Comparison of ENCODE assay signal across 19 cellular contexts in genomic region chr2:218555527-218555926, GRCh38.
"Had no signal": no experiment of that assay in that cellular context is flagged by ENCODE, and none has a peak within 500 bp of the region (broad histone marks: within the 10 kb centered on the region; RNA-seq: fewer than 3 reads in every experiment).

No MANE protein-coding gene starts in this region.

- H3K27me3 ChIP-seq: right atrium auricular region, transverse colon had no signal

- DNase-seq: activated CD4-positive, CD25-positive, alpha-beta regulatory T cell treated with anti-CD3 and anti-CD28 coated beads, Interleukin-2, amount 50 U/mL, for 72 hours; activated effector memory CD4-positive, alpha-beta T cell treated with anti-CD3 and anti-CD28 coated beads, Interleukin-2, amount 50 U/mL, for 16 hours; anterior cingulate cortex; effector memory CD4-positive, alpha-beta T cell; head of caudate nucleus; left ventricle myocardium inferior; mesenchymal stem cell; occipital lobe; stimulated activated CD4-positive, alpha-beta T cell treated with anti-CD3 and anti-CD28 coated beads, Interleukin-15, amount 100 ng/mL, for 24 hours; stimulated activated CD4-positive, alpha-beta T cell treated with anti-CD3 and anti-CD28 coated beads, Interleukin-4, amount 100 ng/mL, for 24 hours; stimulated activated naive CD8-positive, alpha-beta T cell treated with anti-CD3 and anti-CD28 coated beads, Interleukin-15, Interleukin-2, amounts not matched to agents 100 U/mL and 50 U/mL, for 24 hours; transverse colon had no signal

- ATAC-seq: activated naive CD4-positive, alpha-beta T cell treated with anti-CD3 and anti-CD28 coated beads, Interleukin-2, amount 50 U/mL, for 72 hours; natural killer cell treated with Interleukin-12 subunit alpha and Interleukin-12 subunit beta and Interleukin-15 and Interleukin-18, amount 100 ng/mL, for 72 hours; stimulated activated naive CD8-positive, alpha-beta T cell treated with anti-CD3 and anti-CD28 coated beads, Interleukin-15, Interleukin-2, amounts not matched to agents 100 U/mL and 50 U/mL, for 24 hours had no signal

- H3K4me3 ChIP-seq: left ventricle myocardium inferior, right atrium auricular region, skin epidermis, transverse colon had no signal

- H3K27ac ChIP-seq: epithelial cell of prostate, left ventricle myocardium inferior, right atrium auricular region, skin epidermis, transverse colon had no signal

- H3K9me3 Mint-ChIP-seq: activated naive CD4-positive, alpha-beta T cell treated with anti-CD3 and anti-CD28 coated beads, Interleukin-2, amount 50 U/mL, for 72 hours; natural killer cell treated with Interleukin-12 subunit alpha and Interleukin-12 subunit beta and Interleukin-15 and Interleukin-18, amount 100 ng/mL, for 72 hours had no signal

- H3K4me1 ChIP-seq: right atrium auricular region, transverse colon had no signal

- H3K9me3 ChIP-seq: left ventricle myocardium inferior, right atrium auricular region, transverse colon had no signal

- H3K27me3 Mint-ChIP-seq: natural killer cell treated with Interleukin-12 subunit alpha and Interleukin-12 subunit beta and Interleukin-15 and Interleukin-18, amount 100 ng/mL, for 72 hours; progenitor cell of endocrine pancreas had no signal

- H3K4me3 Mint-ChIP-seq: natural killer cell treated with Interleukin-12 subunit alpha and Interleukin-12 subunit beta and Interleukin-15 and Interleukin-18, amount 100 ng/mL, for 72 hours had no signal

- FAIRE-seq: frontal cortex had no signal

- H3K27ac Mint-ChIP-seq: natural killer cell treated with Interleukin-12 subunit alpha and Interleukin-12 subunit beta and Interleukin-15 and Interleukin-18, amount 100 ng/mL, for 72 hours; progenitor cell of endocrine pancreas had no signal
